ENCODE assay signal across 8 cellular contexts in genomic region chr19:13116282-13117175, GRCh38. TPM values are rescaled to one million over a fixed set of nuclear protein-coding genes. Genes with fewer than 3 reads are reported as not detected.
DNase-seq lines count a peak whose midpoint lies in the region; ATAC-seq and TF ChIP-seq lines count a peak whose summit lies in the region.

Gene TRMT1 (minus strand): TSS chr19:13116740. CDS start chr19:13116399, 341 bp downstream.

- no peaks in the 10 kb centered on the region for H3K9me3 Mint-ChIP-seq in WTC11

- H3K4me3 Mint-ChIP-seq in WTC11: peak within 1 kb of the TSS; percentile 96

- H3K4me1 ChIP-seq in spleen: peaks cover 22 to 69% (median 53%) of the 10 kb centered on the region in 6 donors

- H3K36me3 Mint-ChIP-seq in WTC11: peaks cover 11% of the 10 kb centered on the region; the same call in 1 of the 2 replicates

- 0 to 1% (median 0%) methylated on average over 42 to 51 of the region's 51 CpGs for WGBS in spleen, 5 donors

- TF ChIP-seq CTCF in WTC11 (IDR thresholded peaks at IDR 0.05): no peak
- no peak for TF ChIP-seq CTCF in cardiac fibroblast (IDR thresholded peaks at IDR 0.05; ENCODE audit: low read depth, low read length)
- no peak for TF ChIP-seq CTCF in spleen (IDR thresholded peaks at IDR 0.05 in 8 of 11, conservative IDR thresholded peaks at IDR 0.05 in 3 of 11)

- no peaks in the 10 kb centered on the region; the same call in 1 of the 2 replicates for H3K27me3 Mint-ChIP-seq in WTC11 (ENCODE audit: low read depth)

- H3K4me3 ChIP-seq in GM08714 (ENCODE audit: low read length) (peak within 1 kb of the TSS; percentile 73), cardiac fibroblast (replicated peaks in 1 of 2; ENCODE audit: low read depth in 2 of 2, low read length in 2 of 2) (peak within 1 kb of the TSS; percentile 98 to 99), spleen (peak within 1 kb of the TSS; percentile 81 to 100 (median 97))

- ATAC-seq in HG03045 (IDR thresholded peaks at IDR 0.05; ENCODE audit: unreplicated experiment) (peak; percentile 48), WTC11 (peak; percentile 10), GM19467 (IDR thresholded peaks at IDR 0.05; ENCODE audit: unreplicated experiment) (no peak)

- H3K36me3 ChIP-seq in spleen: peaks cover 0 to 48% (median 18%) of the 10 kb centered on the region in 6 donors

- TF ChIP-seq POLR2A in spleen (IDR thresholded peaks at IDR 0.05): no peak

- H3K9me3 ChIP-seq in spleen: no peaks in the 10 kb centered on the region

- peaks cover 41% of the 10 kb centered on the region for H3K4me1 Mint-ChIP-seq in WTC11

- intact Hi-C loops in spleen (cut with DNase I; ENCODE audit: low total_unique reads): no loop called here

- POLR2A ChIA-PET in WTC11 (lab: Charles Lee): interaction anchor here (1.8 to 3.3 kb wide), 2 partner anchors 36 kb away, joined by 4 to 30 read pairs; no protein-coding TSS in a partner anchor

- peak within 1 kb of the TSS; percentile 71 to 88 (median 82) for H3K27ac ChIP-seq in spleen

- DNase-seq in NCI-H2227 treated with DMSO at 0.1 percent for 48 hours (lab: John Stamatoyannopoulos, UW) (peak; percentile 69), WTC11 (ENCODE audit: low spot score) (peak; percentile 95), cardiac fibroblast (ENCODE audit: low read depth in 2 of 2) (peak; percentile 94 to 97), iris pigment epithelial cell (ENCODE audit: low read depth) (peak; percentile 95), spleen (peak; percentile 95)

- CTCF ChIA-PET in WTC11 (lab: Charles Lee): interaction anchor here (2.0 to 3.7 kb wide), 3 partner anchors 12 to 151 kb away, joined by 5 to 16 read pairs (median 14); no protein-coding TSS in a partner anchor

- no peaks in the 10 kb centered on the region for H3K27me3 ChIP-seq in spleen (replicated peaks in 1 of 7)

- peak within 1 kb of the TSS; percentile 98 for H3K27ac Mint-ChIP-seq in WTC11

TF ChIP-seq in WTC11, 78 proteins besides CTCF, POLR2A, EP300 and RAD21 (continues in another document):
- no peak for TF ChIP-seq SOX15 (CRISPR knock-in tag; IDR thresholded peaks at IDR 0.05)
- TF ChIP-seq ZBTB21 (CRISPR knock-in tag; IDR thresholded peaks at IDR 0.05; ENCODE audit: borderline replicate concordance): no peak
- TF ChIP-seq SMAD3 (CRISPR knock-in tag; IDR thresholded peaks at IDR 0.05; ENCODE audit: borderline replicate concordance): peak; percentile 72; the same call in 1 of the 2 replicates
- peak; percentile 46; the same call in 1 of the 2 replicates for TF ChIP-seq ZNF423 (CRISPR knock-in tag; IDR thresholded peaks at IDR 0.05)
- TF ChIP-seq ESRRA (CRISPR knock-in tag; IDR thresholded peaks at IDR 0.05; ENCODE audit: borderline replicate concordance): 0 out of 2 replicates have a peak, but pooled peaks have one; percentile 24
- TF ChIP-seq USF2 (CRISPR knock-in tag; IDR thresholded peaks at IDR 0.05): peak; percentile 98
- TF ChIP-seq ZNF121 (CRISPR knock-in tag; IDR thresholded peaks at IDR 0.05): no peak
- no peak for TF ChIP-seq EMX1 (CRISPR knock-in tag; IDR thresholded peaks at IDR 0.05)
- TF ChIP-seq CREB1 (CRISPR knock-in tag; IDR thresholded peaks at IDR 0.05): no peak
- TF ChIP-seq ARID4B (CRISPR knock-in tag; IDR thresholded peaks at IDR 0.05; ENCODE audit: borderline replicate concordance): peak; percentile 57; the same call in 1 of the 2 replicates
- TF ChIP-seq NFYB (CRISPR knock-in tag; conservative IDR thresholded peaks at IDR 0.05; ENCODE audit: low read depth): peak; percentile 90
- peak; percentile 44; the same call in 1 of the 2 replicates for TF ChIP-seq FOXP1 (CRISPR knock-in tag; IDR thresholded peaks at IDR 0.05; ENCODE audit: borderline replicate concordance)
- TF ChIP-seq GTF2I (CRISPR knock-in tag; conservative IDR thresholded peaks at IDR 0.05): peak; percentile 96
- peak; percentile 65; the same call in 1 of the 2 replicates for TF ChIP-seq MYBL2 (CRISPR knock-in tag; IDR thresholded peaks at IDR 0.05)
- TF ChIP-seq, protein P1, sequence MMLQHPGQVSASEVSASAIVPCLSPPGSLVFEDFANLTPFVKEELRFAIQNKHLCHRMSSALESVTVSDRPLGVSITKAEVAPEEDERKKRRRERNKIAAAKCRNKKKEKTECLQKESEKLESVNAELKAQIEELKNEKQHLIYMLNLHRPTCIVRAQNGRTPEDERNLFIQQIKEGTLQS (CRISPR knock-in tag; conservative IDR thresholded peaks at IDR 0.05): no peak
- no peak for TF ChIP-seq TP53 (CRISPR knock-in tag; IDR thresholded peaks at IDR 0.05)
- no peak for TF ChIP-seq GRHL2 (CRISPR knock-in tag; IDR thresholded peaks at IDR 0.05; ENCODE audit: insufficient replicate concordance, severe bottlenecking)
- TF ChIP-seq JUN (CRISPR knock-in tag; IDR thresholded peaks at IDR 0.05): no peak
- peak; percentile 95 for TF ChIP-seq MAX (CRISPR knock-in tag; IDR thresholded peaks at IDR 0.05)
- TF ChIP-seq SP1 (CRISPR knock-in tag; conservative IDR thresholded peaks at IDR 0.05): peak; percentile 85
- TF ChIP-seq GABPB1 (CRISPR knock-in tag; IDR thresholded peaks at IDR 0.05): 0 out of 2 replicates have a peak, but pooled peaks have one; percentile 43
- no peak for TF ChIP-seq SMAD4 (CRISPR knock-in tag; IDR thresholded peaks at IDR 0.05)
- 0 out of 2 replicates have a peak, but pooled peaks have one; percentile 32 for TF ChIP-seq NFE2L1 (CRISPR knock-in tag; IDR thresholded peaks at IDR 0.05)
- TF ChIP-seq TEAD1 (CRISPR knock-in tag; IDR thresholded peaks at IDR 0.05): peak; percentile 84; the same call in 1 of the 2 replicates
- TF ChIP-seq HMGA2 (CRISPR knock-in tag; IDR thresholded peaks at IDR 0.05): no peak
- TF ChIP-seq RORB (CRISPR knock-in tag; IDR thresholded peaks at IDR 0.05): no peak
- TF ChIP-seq, protein P2, sequence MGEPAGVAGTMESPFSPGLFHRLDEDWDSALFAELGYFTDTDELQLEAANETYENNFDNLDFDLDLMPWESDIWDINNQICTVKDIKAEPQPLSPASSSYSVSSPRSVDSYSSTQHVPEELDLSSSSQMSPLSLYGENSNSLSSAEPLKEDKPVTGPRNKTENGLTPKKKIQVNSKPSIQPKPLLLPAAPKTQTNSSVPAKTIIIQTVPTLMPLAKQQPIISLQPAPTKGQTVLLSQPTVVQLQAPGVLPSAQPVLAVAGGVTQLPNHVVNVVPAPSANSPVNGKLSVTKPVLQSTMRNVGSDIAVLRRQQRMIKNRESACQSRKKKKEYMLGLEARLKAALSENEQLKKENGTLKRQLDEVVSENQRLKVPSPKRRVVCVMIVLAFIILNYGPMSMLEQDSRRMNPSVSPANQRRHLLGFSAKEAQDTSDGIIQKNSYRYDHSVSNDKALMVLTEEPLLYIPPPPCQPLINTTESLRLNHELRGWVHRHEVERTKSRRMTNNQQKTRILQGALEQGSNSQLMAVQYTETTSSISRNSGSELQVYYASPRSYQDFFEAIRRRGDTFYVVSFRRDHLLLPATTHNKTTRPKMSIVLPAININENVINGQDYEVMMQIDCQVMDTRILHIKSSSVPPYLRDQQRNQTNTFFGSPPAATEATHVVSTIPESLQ (CRISPR knock-in tag; IDR thresholded peaks at IDR 0.05): no peak

RNA-seq across cellular contexts. Expression of gene TRMT1, which starts in this region (rescaled TPM):
- total RNA-seq in WTC11 (2021): 84.0 to 106 TPM (median 86.0 TPM) in 3 replicates
- 10 to 100 TPM; 27.7 to 72.8 (median 37.5) TPM for total RNA-seq in spleen
- polyA plus RNA-seq in spleen: 100 to 1,000 TPM in 2 of 3 donors, 10 to 100 TPM in 1; 76.2 to 109 (median 107) TPM
